ENCODE assay signal across 8 cellular contexts in genomic region chr5:177445052-177446016, GRCh38. TPM values are rescaled to one million over a fixed set of nuclear protein-coding genes. Genes with fewer than 3 reads are reported as not detected.
DNase-seq lines count a peak whose midpoint lies in the region; ATAC-seq and TF ChIP-seq lines count a peak whose summit lies in the region.

No MANE protein-coding gene starts in this region.

- 38 to 42% methylated on average over 15 of the region's 15 CpGs for WGBS in testis, 2 donors

- H3K27me3 ChIP-seq in CD8-positive, alpha-beta memory T cell (ENCODE audit: insufficient read depth, low read length, poor library complexity, severe bottlenecking), result no peaks in the 10 kb centered on the region
- no peaks in the 10 kb centered on the region for H3K27me3 ChIP-seq in testis

- H3K36me3 ChIP-seq in CD8-positive, alpha-beta memory T cell (ENCODE audit: insufficient read depth, low read length), result peaks cover 17% of the 10 kb centered on the region
- H3K36me3 ChIP-seq in HEK293 (ENCODE audit: control insufficient read depth in 2 of 2, insufficient read depth in 1 of 2, low read length in 2 of 2), result peaks cover 0 to 24% of the 10 kb centered on the region in 2 experiments; a peak in 1 of 3 replicates
- H3K36me3 ChIP-seq in testis (ENCODE audit: low read depth, missing control alignments), result no peaks in the 10 kb centered on the region

- peaks cover 37 to 54% (median 39%) of the 10 kb centered on the region in 3 donors for H3K4me1 Mint-ChIP-seq in CD8-positive, alpha-beta memory T cell
- H3K4me1 Mint-ChIP-seq in activated CD8-positive, alpha-beta T cell treated with anti-CD3 and anti-CD28 coated beads, Interleukin-2, amount 10 ng/mL, durations not matched to agents 7 days and 5 days (ENCODE audit: low read depth), result peaks cover 45% of the 10 kb centered on the region
- H3K4me1 Mint-ChIP-seq in naive B cell, result peaks cover 40 to 42% (median 41%) of the 10 kb centered on the region in 3 donors

- CTCF ChIA-PET in CD8-positive, alpha-beta memory T cell (lab: Charles Lee), result interaction anchor here (0.6 to 20.8 kb wide), 15 partner anchors 7 to 136 kb away, joined by 3 to 326 read pairs (median 4); partner anchors contain the start of genes F12, GRK6 and PFN3
- CTCF ChIA-PET in HEK293 (lab: Yijun Ruan, JAX), result interaction anchor here (0.7 to 3.5 kb wide), 11 partner anchors 7 to 331 kb away, joined by 3 to 17 read pairs (median 4); no protein-coding TSS in a partner anchor
- CTCF ChIA-PET in activated CD8-positive, alpha-beta T cell treated with anti-CD3 and anti-CD28 coated beads, Interleukin-2, amount 10 ng/mL, durations not matched to agents 7 days and 5 days (lab: Charles Lee), result interaction anchor here (1.2 to 9.0 kb wide), 10 partner anchors 8 to 136 kb away, joined by 3 to 177 read pairs (median 16); no protein-coding TSS in a partner anchor

- H3K9me3 ChIP-seq in CD8-positive, alpha-beta memory T cell (ENCODE audit: low read length), result no peaks in the 10 kb centered on the region
- H3K9me3 ChIP-seq in HEK293 (ENCODE audit: control insufficient read depth, insufficient read depth, low read depth, low read length) (no peaks in the 10 kb centered on the region), testis (no peaks in the 10 kb centered on the region)

- TF ChIP-seq CTCF in HEK293 (tag by site-specific recombination; IDR thresholded peaks at IDR 0.05), result no peak
- no peak for TF ChIP-seq CTCF in testis (IDR thresholded peaks at IDR 0.05)

- H3K36me3 Mint-ChIP-seq in CD8-positive, alpha-beta memory T cell, result peaks cover 0 to 25% (median 0%) of the 10 kb centered on the region in 3 donors
- H3K36me3 Mint-ChIP-seq in activated CD8-positive, alpha-beta T cell treated with anti-CD3 and anti-CD28 coated beads, Interleukin-2, amount 10 ng/mL, durations not matched to agents 7 days and 5 days (ENCODE audit: low read depth), result peaks cover 22% of the 10 kb centered on the region
- H3K36me3 Mint-ChIP-seq in naive B cell, result no peaks in the 10 kb centered on the region

- intact Hi-C loops in testis (cut with DNase I; ENCODE audit: low total_unique reads), result no loop called here

- peak overlapping the region; percentile 83 to 100 (median 98) for H3K27ac Mint-ChIP-seq in CD8-positive, alpha-beta memory T cell
- H3K27ac Mint-ChIP-seq in activated CD8-positive, alpha-beta T cell treated with anti-CD3 and anti-CD28 coated beads, Interleukin-2, amount 10 ng/mL, durations not matched to agents 7 days and 5 days, result peak overlapping the region; percentile 65
- peak overlapping the region; percentile 93 to 99 (median 96) for H3K27ac Mint-ChIP-seq in naive B cell

- peaks cover 40% of the 10 kb centered on the region for H3K4me1 ChIP-seq in CD8-positive, alpha-beta memory T cell (ENCODE audit: insufficient read depth, low read length)
- no peaks in the 10 kb centered on the region for H3K4me1 ChIP-seq in HEK293 (ENCODE audit: control insufficient read depth, insufficient read depth, low read length)
- peaks cover 16% of the 10 kb centered on the region for H3K4me1 ChIP-seq in testis

- POLR2A ChIA-PET in CD8-positive, alpha-beta memory T cell (lab: Charles Lee), result interaction anchor here (0.9 to 8.6 kb wide), 11 partner anchors 9 to 330 kb away, joined by 3 to 154 read pairs (median 7); partner anchors contain the start of genes GRK6 and LMAN2
- POLR2A ChIA-PET in HEK293 (lab: Yijun Ruan, JAX), result interaction anchor here (0.5 to 2.9 kb wide), 18 partner anchors 10 to 309 kb away, joined by 3 to 21 read pairs (median 5); partner anchors contain the start of gene GRK6
- POLR2A ChIA-PET in activated CD8-positive, alpha-beta T cell treated with anti-CD3 and anti-CD28 coated beads, Interleukin-2, amount 10 ng/mL, durations not matched to agents 7 days and 5 days (lab: Charles Lee), result interaction anchor here (0.6 to 19.4 kb wide), 16 partner anchors 8 to 139 kb away, joined by 3 to 245 read pairs (median 4); partner anchors contain the start of gene GRK6

- DNase-seq in CD8-positive, alpha-beta memory T cell, result peak in 4 of 5 donors; percentile 42 to 61 (median 54)
- no peak for DNase-seq in activated CD8-positive, alpha-beta T cell treated with anti-CD3 and anti-CD28 coated beads, Interleukin-2, amount 10 ng/mL, durations not matched to agents 7 days and 5 days
- DNase-seq in naive B cell (no peak), NCI-H2196 (lab: John Stamatoyannopoulos, UW; ENCODE audit: unreplicated experiment) (no peak), testis (no peak), NCI-H446 (lab: John Stamatoyannopoulos, UW) (no peak)
- no peak for DNase-seq in activated CD4-positive, CD25-positive, alpha-beta regulatory T cell (lab: John Stamatoyannopoulos, UW)

- H3K9me3 Mint-ChIP-seq in CD8-positive, alpha-beta memory T cell, result no peaks in the 10 kb centered on the region
- no peaks in the 10 kb centered on the region for H3K9me3 Mint-ChIP-seq in activated CD8-positive, alpha-beta T cell treated with anti-CD3 and anti-CD28 coated beads, Interleukin-2, amount 10 ng/mL, durations not matched to agents 7 days and 5 days (ENCODE audit: insufficient read depth)
- no peaks in the 10 kb centered on the region for H3K9me3 Mint-ChIP-seq in naive B cell

- no peak for ATAC-seq in activated CD8-positive, alpha-beta T cell treated with anti-CD3 and anti-CD28 coated beads, Interleukin-2, amount 10 ng/mL, durations not matched to agents 7 days and 5 days
- no peak for ATAC-seq in naive B cell (ENCODE audit: low read depth in 2 of 2)

- peak overlapping the region; percentile 56 for H3K4me3 ChIP-seq in CD8-positive, alpha-beta memory T cell (ENCODE audit: low read length)
- no peak overlapping the region for H3K4me3 ChIP-seq in HEK293 (ENCODE audit: low read depth, low read length)
- no peak overlapping the region for H3K4me3 ChIP-seq in testis

- H3K4me3 Mint-ChIP-seq in CD8-positive, alpha-beta memory T cell, result peak overlapping the region; percentile 74 to 92 (median 85)
- H3K4me3 Mint-ChIP-seq in activated CD8-positive, alpha-beta T cell treated with anti-CD3 and anti-CD28 coated beads, Interleukin-2, amount 10 ng/mL, durations not matched to agents 7 days and 5 days, result peak overlapping the region; percentile 60
- H3K4me3 Mint-ChIP-seq in naive B cell, result peak overlapping the region; percentile 75 to 93 (median 87)

- no peaks in the 10 kb centered on the region for H3K27me3 Mint-ChIP-seq in CD8-positive, alpha-beta memory T cell
- H3K27me3 Mint-ChIP-seq in activated CD8-positive, alpha-beta T cell treated with anti-CD3 and anti-CD28 coated beads, Interleukin-2, amount 10 ng/mL, durations not matched to agents 7 days and 5 days (ENCODE audit: low read depth), result peaks cover 6% of the 10 kb centered on the region
- H3K27me3 Mint-ChIP-seq in naive B cell, result no peaks in the 10 kb centered on the region

- TF ChIP-seq POLR2A in testis (IDR thresholded peaks at IDR 0.05), result no peak

- peak overlapping the region; percentile 66 for H3K27ac ChIP-seq in CD8-positive, alpha-beta memory T cell (ENCODE audit: low read depth, low read length)
- H3K27ac ChIP-seq in HEK293 (ENCODE audit: extremely low read depth, low read depth, low read length) (no peak overlapping the region), testis (no peak overlapping the region)

RNA-seq across cellular contexts. Expression of gene PRR7, which starts 1.3 kb away (rescaled TPM):
- 10 to 100 TPM; 14.7 to 15.3 TPM for total RNA-seq in CD8-positive, alpha-beta memory T cell
- polyA plus RNA-seq in CD8-positive, alpha-beta memory T cell, result 22.1 TPM
- 10 to 100 TPM in 1 of 2 experiments, 1 to 10 TPM in 1; 9.8 to 11.6 TPM for total RNA-seq in activated CD8-positive, alpha-beta T cell treated with anti-CD3 and anti-CD28 coated beads, Interleukin-2, amount 10 ng/mL, durations not matched to agents 7 days and 5 days
- polyA plus RNA-seq in naive B cell (ENCODE audit: low read depth in 6 of 6), result 10 to 100 TPM; 16.2 to 39.5 (median 25.7) TPM
- total RNA-seq in testis, result 10 to 100 TPM; 19.9 to 23.2 TPM
- 2.8 TPM for polyA plus RNA-seq in testis (ENCODE audit: insufficient read depth, low read depth, low replicate concordance)

RNA-seq across cellular contexts. Expression of gene GRK6, which starts 18.9 kb away (rescaled TPM):
- total RNA-seq in CD8-positive, alpha-beta memory T cell, result 100 to 1,000 TPM; 180 to 185 TPM
- polyA plus RNA-seq in CD8-positive, alpha-beta memory T cell, result 201 TPM
- total RNA-seq in activated CD8-positive, alpha-beta T cell treated with anti-CD3 and anti-CD28 coated beads, Interleukin-2, amount 10 ng/mL, durations not matched to agents 7 days and 5 days, result 100 to 1,000 TPM; 206 to 213 TPM
- 100 to 1,000 TPM in 2 of 6 donors, 10 to 100 TPM in 4; 66.5 to 178 (median 98.1) TPM for polyA plus RNA-seq in naive B cell (ENCODE audit: low read depth in 6 of 6)
- total RNA-seq in testis, result 10 to 100 TPM; 51.8 to 57.0 TPM
- polyA plus RNA-seq in testis (ENCODE audit: insufficient read depth, low read depth, low replicate concordance), result 32.6 TPM

RNA-seq across cellular contexts. Expression of gene DBN1, which starts 28.1 kb away (rescaled TPM):
- 10 to 100 TPM; 47.9 to 50.5 TPM for total RNA-seq in CD8-positive, alpha-beta memory T cell
- 28.1 TPM for polyA plus RNA-seq in CD8-positive, alpha-beta memory T cell
- total RNA-seq in activated CD8-positive, alpha-beta T cell treated with anti-CD3 and anti-CD28 coated beads, Interleukin-2, amount 10 ng/mL, durations not matched to agents 7 days and 5 days, result 100 to 1,000 TPM in 1 of 2 experiments, 10 to 100 TPM in 1; 92.9 to 104 TPM
- polyA plus RNA-seq in naive B cell (ENCODE audit: low read depth in 6 of 6), result 1 to 10 TPM in 1 of 6 donors, under 1 TPM in 3, not detected in 2; 0.31 to 1.9 (median 0.65) TPM
- 10 to 100 TPM; 69.6 to 83.1 TPM for total RNA-seq in testis
- polyA plus RNA-seq in testis (ENCODE audit: insufficient read depth, low read depth, low replicate concordance), result 50.5 TPM

RNA-seq across cellular contexts. Expression of gene F12, which starts 36.0 kb away (rescaled TPM):
- total RNA-seq in CD8-positive, alpha-beta memory T cell, result 10 to 100 TPM in 1 of 2 experiments, 1 to 10 TPM in 1; 9.2 to 10.3 TPM
- polyA plus RNA-seq in CD8-positive, alpha-beta memory T cell, result 1.9 TPM
- total RNA-seq in activated CD8-positive, alpha-beta T cell treated with anti-CD3 and anti-CD28 coated beads, Interleukin-2, amount 10 ng/mL, durations not matched to agents 7 days and 5 days, result 1 to 10 TPM; 3.2 to 3.5 TPM
- polyA plus RNA-seq in naive B cell (ENCODE audit: low read depth in 6 of 6) (1 to 10 TPM in 1 of 6 donors, under 1 TPM in 2, not detected in 3; 0.56 to 1.4 (median 0.57) TPM), testis (ENCODE audit: insufficient read depth, low read depth, low replicate concordance) (4.9 TPM)
- 1 to 10 TPM; 5.3 to 5.8 TPM for total RNA-seq in testis

RNA-seq across cellular contexts. Expression of gene PFN3, which starts 44.9 kb away (rescaled TPM):
- not detected for total RNA-seq in CD8-positive, alpha-beta memory T cell
- not detected for polyA plus RNA-seq in CD8-positive, alpha-beta memory T cell
- total RNA-seq in activated CD8-positive, alpha-beta T cell treated with anti-CD3 and anti-CD28 coated beads, Interleukin-2, amount 10 ng/mL, durations not matched to agents 7 days and 5 days, result not detected
- polyA plus RNA-seq in naive B cell (ENCODE audit: low read depth in 6 of 6) (not detected), testis (ENCODE audit: insufficient read depth, low read depth, low replicate concordance) (7.4 TPM)
- 10 to 100 TPM; 27.5 to 45.7 TPM for total RNA-seq in testis

Comparison
In these comparisons a context has a peak if more than half of its experiments do, and no peak if none do; other contexts are left out.
1. DNase-seq: peak in CD8-positive, alpha-beta memory T cell (4 of 5); none in activated CD8-positive, alpha-beta T cell treated with anti-CD3 and anti-CD28 coated beads, Interleukin-2, amount 10 ng/mL, durations not matched to agents 7 days and 5 days (single experiment), naive B cell (single experiment), activated CD4-positive, CD25-positive, alpha-beta regulatory T cell (0 of 4), NCI-H2196 (single experiment), testis (single experiment) and NCI-H446 (0 of 2).
2. Peak in every context shown above with its lines, with median percentiles within 50 percentile points of each other: H3K27ac Mint-ChIP-seq and H3K4me3 Mint-ChIP-seq.